Comparison of ENCODE assay signal across 9 cellular contexts in genomic region chr9:115672477-115673316, GRCh38.
A peak's percentile ranks its signal among the peaks of the same experiment; 100 is the strongest.
DNase-seq lines count a peak whose midpoint lies in the region; ATAC-seq and FAIRE-seq lines count a peak whose summit lies in the region.
"Had no signal": no experiment of that assay in that cellular context is flagged by ENCODE, and none has a peak within 500 bp of the region (broad histone marks: within the 10 kb centered on the region; RNA-seq: fewer than 3 reads in every experiment).

No MANE protein-coding gene starts in this region.

- H3K27me3 ChIP-seq in trophoblast cell (ENCODE audit: insufficient read depth, low read length) = no peaks in the 10 kb centered on the region
- H3K27me3 ChIP-seq in small intestine (ENCODE audit: control insufficient read depth in 2 of 2, insufficient read depth in 2 of 2, low read length in 2 of 2) = no peaks in the 10 kb centered on the region

- H3K4me3 ChIP-seq in trophoblast cell (ENCODE audit: low read depth, low read length) (no peak overlapping the region), small intestine (ENCODE audit: low read depth in 1 of 2, low read length in 2 of 2) (no peak overlapping the region)

- H2AFZ ChIP-seq in trophoblast cell (ENCODE audit: insufficient read depth, low read length, poor library complexity) = no peak overlapping the region

- H4K91ac ChIP-seq in trophoblast cell (ENCODE audit: low read depth, low read length) = peak overlapping the region; percentile 92

- no peak overlapping the region for H3K18ac ChIP-seq in trophoblast cell (ENCODE audit: low read length)

- peak overlapping the region; percentile 88 for H3K14ac ChIP-seq in trophoblast cell (ENCODE audit: low read length)

- peak overlapping the region; percentile 36 for H4K8ac ChIP-seq in trophoblast cell (ENCODE audit: low read depth, low read length)

- H3K4ac ChIP-seq in trophoblast cell (ENCODE audit: low read depth, low read length) = peak overlapping the region; percentile 52

- H2BK120ac ChIP-seq in trophoblast cell (ENCODE audit: insufficient read depth, low read length, poor library complexity) = peak overlapping the region; percentile 96

- peak overlapping the region; percentile 24 for H3K4me2 ChIP-seq in trophoblast cell (ENCODE audit: low read length)

- H2BK5ac ChIP-seq in trophoblast cell (ENCODE audit: low read depth, low read length, poor library complexity) = peak overlapping the region; percentile 99

- no CpG with 5 or more reads among the region's 7 CpGs for WGBS in trophoblast cell (ENCODE audit: extremely low coverage, insufficient coverage, insufficient read length)
- 47 to 65% (median 60%) methylated on average over 7 of the region's 7 CpGs for WGBS in small intestine, 3 donors

- FAIRE-seq in small intestine (lab: Jason Lieb, UNC) = no peak

- no peaks in the 10 kb centered on the region for H3K36me3 ChIP-seq in trophoblast cell (ENCODE audit: control insufficient read depth in 1 of 2, insufficient read depth in 2 of 2, low read length in 2 of 2)
- H3K36me3 ChIP-seq in small intestine (ENCODE audit: control insufficient read depth in 2 of 2, insufficient read depth in 2 of 2, low read length in 2 of 2) = no peaks in the 10 kb centered on the region

- peak overlapping the region; percentile 63 for H3K9ac ChIP-seq in trophoblast cell (ENCODE audit: low read length)

- DNase-seq in EH (ENCODE audit: low read depth) (peak; percentile 99), RKO (ENCODE audit: low spot score) (peak; percentile 55), fibroblast of gingiva (ENCODE audit: low read depth) (peak; percentile 95), trophoblast cell (peak; percentile 73 to 84), GOT3 (lab: John Stamatoyannopoulos, UW) (no peak), NCI-H524 (lab: John Stamatoyannopoulos, UW) (no peak), small intestine (no peak)
- DNase-seq: hypothalamus had no signal

- H2BK12ac ChIP-seq in trophoblast cell (ENCODE audit: low read length) = no peak overlapping the region

- H3K79me1 ChIP-seq in trophoblast cell (ENCODE audit: low read length) = peaks cover 29% of the 10 kb centered on the region

- H3K27ac ChIP-seq in trophoblast cell (ENCODE audit: low read depth, low read length) = peak overlapping the region; percentile 98
- H3K27ac ChIP-seq in small intestine (ENCODE audit: low read depth in 1 of 2, low read length in 1 of 2) = peak overlapping the region in 1 of 2 donors; percentile 11

- H3K79me2 ChIP-seq in trophoblast cell (ENCODE audit: control insufficient read depth, insufficient read depth, low read length, poor library complexity) = peaks cover 3% of the 10 kb centered on the region

- H3K4me1 ChIP-seq in trophoblast cell (ENCODE audit: control insufficient read depth in 1 of 2, insufficient read depth in 2 of 2, low read length in 2 of 2) = peaks cover 12 to 21% of the 10 kb centered on the region in 2 experiments
- H3K4me1 ChIP-seq in small intestine (ENCODE audit: control insufficient read depth in 2 of 2, insufficient read depth in 1 of 2, low read depth in 1 of 2, low read length in 1 of 2) = no peaks in the 10 kb centered on the region

- H3K23ac ChIP-seq in trophoblast cell (ENCODE audit: low read length) = no peak overlapping the region

- no peak overlapping the region for H2AK5ac ChIP-seq in trophoblast cell (ENCODE audit: low read length)

- no peak overlapping the region for H4K12ac ChIP-seq in trophoblast cell (ENCODE audit: low read depth, low read length)

- H3K9me3 ChIP-seq in trophoblast cell (ENCODE audit: insufficient read depth, low read depth, low read length) (no peaks in the 10 kb centered on the region), small intestine (ENCODE audit: control insufficient read depth, low read depth) (no peaks in the 10 kb centered on the region)

- no peak for ATAC-seq in HG02884 (IDR thresholded peaks at IDR 0.05; ENCODE audit: unreplicated experiment)

Comparison
In these comparisons a context has a peak if more than half of its experiments do, and no peak if none do; other contexts are left out.
1. DNase-seq: peak in EH (single experiment), RKO (single experiment), fibroblast of gingiva (single experiment) and trophoblast cell (2 of 2); none in GOT3 (single experiment), NCI-H524 (0 of 2) and small intestine (single experiment).